28 cellular contexts compared by ENCODE assay signal in genomic region chr2:121110924-121111323, GRCh38.
"Had no signal": no experiment of that assay in that cellular context is flagged by ENCODE, and none has a peak within 500 bp of the region (broad histone marks: within the 10 kb centered on the region; RNA-seq: fewer than 3 reads in every experiment).

No MANE protein-coding gene starts in this region.

- H3K27ac ChIP-seq: colonic mucosa, coronary artery, dorsolateral prefrontal cortex, epithelial cell of prostate, esophagus muscularis mucosa, esophagus squamous epithelium, foreskin keratinocyte, gastrocnemius medialis, gastroesophageal sphincter, heart left ventricle, heart right ventricle had no signal

- FAIRE-seq: colon, endometrium, endothelial cell of umbilical vein, frontal cortex had no signal

- H3K9me3 ChIP-seq: colonic mucosa, esophagus muscularis mucosa, esophagus squamous epithelium, gastrocnemius medialis, gastroesophageal sphincter had no signal

- ATAC-seq: effector memory CD8-positive, alpha-beta T cell; esophagus mucosa; foreskin keratinocyte; gastrocnemius medialis; gastroesophageal sphincter; heart left ventricle; heart right ventricle had no signal

- H3K36me3 ChIP-seq: colonic mucosa, esophagus muscularis mucosa, esophagus squamous epithelium, gastrocnemius medialis, gastroesophageal sphincter, heart left ventricle, heart right ventricle had no signal

- H3K4me3 ChIP-seq: colonic mucosa, coronary artery, dorsolateral prefrontal cortex, esophagus muscularis mucosa, esophagus squamous epithelium, gastrocnemius medialis, gastroesophageal sphincter, heart left ventricle, heart right ventricle had no signal

- H3K27me3 ChIP-seq: colonic mucosa, dorsolateral prefrontal cortex, esophagus squamous epithelium, foreskin keratinocyte, gastrocnemius medialis, heart left ventricle had no signal

- DNase-seq: colonic mucosa; cortex of kidney; dermis blood vessel endothelial cell; effector CD4-positive, alpha-beta T cell; effector CD8-positive, alpha-beta T cell; effector memory CD4-positive, alpha-beta T cell; effector memory CD8-positive, alpha-beta T cell; endodermal cell; erythroblast; esophagus squamous epithelium; foreskin fibroblast; foreskin keratinocyte; foreskin melanocyte; gastrocnemius medialis; glutamatergic neuron; head of caudate nucleus; heart left ventricle; heart right ventricle had no signal

- H3K4me1 ChIP-seq: colonic mucosa, esophagus muscularis mucosa, esophagus squamous epithelium, foreskin keratinocyte, gastrocnemius medialis, gastroesophageal sphincter, heart left ventricle, heart right ventricle had no signal
